ENCODE assay signal across 13 cellular contexts in the genomic region with DNA sequence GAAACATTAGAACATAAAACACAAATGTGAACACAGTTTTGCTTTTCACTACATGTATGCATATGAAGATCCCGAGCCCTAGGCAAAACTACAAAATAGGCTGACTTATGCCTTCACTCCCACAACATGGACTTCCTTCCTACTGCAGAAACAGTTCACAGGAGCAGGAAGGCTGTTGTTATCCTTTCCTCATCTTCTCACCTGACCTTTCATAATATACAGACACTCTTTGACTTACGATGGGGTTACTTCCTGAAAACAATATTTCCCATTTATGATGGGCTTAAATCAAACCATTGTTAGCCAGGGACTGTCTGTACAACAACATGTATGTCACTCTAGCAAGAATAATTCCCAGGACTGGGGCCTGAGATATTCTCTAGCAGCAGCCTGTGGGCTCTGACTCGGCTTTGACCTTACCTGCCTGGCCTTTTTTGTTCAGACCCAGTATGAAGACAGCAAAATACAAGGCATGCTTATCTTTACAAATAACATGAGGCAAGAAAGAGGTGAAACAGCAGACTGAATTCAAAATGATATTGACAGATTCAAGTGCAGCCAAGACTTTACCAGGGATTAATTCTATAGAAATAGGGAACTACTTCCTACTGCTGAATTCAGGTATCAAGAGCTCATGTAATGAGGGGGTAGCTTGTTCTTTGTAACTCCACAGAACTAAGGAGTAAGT. TPM values are rescaled to one million over a fixed set of nuclear protein-coding genes. Genes with fewer than 3 reads are reported as not detected.
DNase-seq lines count a peak whose midpoint lies in the region; ATAC-seq and TF ChIP-seq lines count a peak whose summit lies in the region.
"Had no signal": no experiment of that assay in that cellular context is flagged by ENCODE, and none has a peak within 500 bp of the region (broad histone marks: within the 10 kb centered on the region; RNA-seq: fewer than 3 reads in every experiment).

No MANE protein-coding gene starts in this region.

- WGBS in mesenchymal stem cell, result 95% methylated on average over 3 of the region's 3 CpGs

- no peak overlapping the region for H2BK15ac ChIP-seq in mesenchymal stem cell (ENCODE audit: low read depth, poor library complexity, severe bottlenecking)

- H3K36me3 ChIP-seq in left ventricle myocardium inferior (peaks cover 10% of the 10 kb centered on the region), ascending aorta (peaks cover 3 to 9% of the 10 kb centered on the region in 2 donors), mesenchymal stem cell (ENCODE audit: control insufficient read depth in 1 of 2, insufficient read depth in 2 of 2, low read depth in 1 of 2, low read length in 2 of 2) (peaks cover 0 to 8% of the 10 kb centered on the region in 2 experiments), upper lobe of right lung (peaks cover 9% of the 10 kb centered on the region)

- H3K9me3 ChIP-seq in left ventricle myocardium inferior (replicated peaks) (no peaks in the 10 kb centered on the region), ascending aorta (no peaks in the 10 kb centered on the region), mesenchymal stem cell (ENCODE audit: control insufficient read depth, low read length) (no peaks in the 10 kb centered on the region), upper lobe of right lung (no peaks in the 10 kb centered on the region)
- H3K9me3 ChIP-seq: stomach had no signal

- no peak overlapping the region for H3K14ac ChIP-seq in mesenchymal stem cell (ENCODE audit: low read length in 2 of 2)

- H3K4me2 ChIP-seq in mesenchymal stem cell (ENCODE audit: low read length, poor library complexity, severe bottlenecking), result no peak overlapping the region

- H3K4me3 ChIP-seq in left ventricle myocardium inferior, result no peak overlapping the region
- no peak overlapping the region for H3K4me3 ChIP-seq in ascending aorta
- H3K4me3 ChIP-seq in mesenchymal stem cell (ENCODE audit: insufficient read depth in 1 of 2, low read depth in 1 of 2, low read length in 2 of 2), result no peak overlapping the region
- no peak overlapping the region for H3K4me3 ChIP-seq in upper lobe of right lung
- H3K4me3 ChIP-seq: stomach had no signal

- no peak overlapping the region for H3K4me3 Mint-ChIP-seq in activated T-cell treated with anti-CD3 and anti-CD28 coated beads, Interleukin-2, amount 50 U/mL, for 4 hours
- H3K4me3 Mint-ChIP-seq: activated naive CD8-positive, alpha-beta T cell treated with anti-CD3 and anti-CD28 coated beads, Interleukin-2, amount 10 ng/mL, durations not matched to agents 7 days and 5 days had no signal

- no peaks in the 10 kb centered on the region for H3K9me3 Mint-ChIP-seq in activated T-cell treated with anti-CD3 and anti-CD28 coated beads, Interleukin-2, amount 50 U/mL, for 4 hours
- H3K9me3 Mint-ChIP-seq: activated naive CD8-positive, alpha-beta T cell treated with anti-CD3 and anti-CD28 coated beads, Interleukin-2, amount 10 ng/mL, durations not matched to agents 7 days and 5 days had no signal

- no peaks in the 10 kb centered on the region for H3K27me3 ChIP-seq in left ventricle myocardium inferior (ENCODE audit: low read depth)
- no peaks in the 10 kb centered on the region for H3K27me3 ChIP-seq in ascending aorta
- H3K27me3 ChIP-seq in mesenchymal stem cell (ENCODE audit: control insufficient read depth in 1 of 2, insufficient read depth in 1 of 2, low read length in 2 of 2), result no peaks in the 10 kb centered on the region
- H3K27me3 ChIP-seq in upper lobe of right lung, result no peaks in the 10 kb centered on the region
- H3K27me3 ChIP-seq: stomach had no signal

- no peak overlapping the region for H2BK120ac ChIP-seq in mesenchymal stem cell (ENCODE audit: low read depth, low read length)

- H3K18ac ChIP-seq in mesenchymal stem cell (ENCODE audit: low read depth in 1 of 2, low read length in 2 of 2), result no peak overlapping the region

- peaks cover 11% of the 10 kb centered on the region for H3K79me1 ChIP-seq in mesenchymal stem cell (replicated peaks; ENCODE audit: low read length, poor library complexity, severe bottlenecking)

- TF ChIP-seq CTCF in left ventricle myocardium inferior (IDR thresholded peaks at IDR 0.05; ENCODE audit: borderline replicate concordance) (no peak), ascending aorta (IDR thresholded peaks at IDR 0.05) (no peak), upper lobe of right lung (IDR thresholded peaks at IDR 0.05) (no peak)

- H2AFZ ChIP-seq in mesenchymal stem cell (ENCODE audit: low read depth, low read length), result no peak overlapping the region

- no peak overlapping the region for H2BK12ac ChIP-seq in mesenchymal stem cell (ENCODE audit: low read length in 2 of 2)

- H4K8ac ChIP-seq in mesenchymal stem cell (ENCODE audit: low read length), result no peak overlapping the region

- peak overlapping the region; percentile 63 for H3K27ac ChIP-seq in left ventricle myocardium inferior (replicated peaks)
- H3K27ac ChIP-seq in ascending aorta, result peak overlapping the region; percentile 26 to 46
- peak overlapping the region; percentile 18 for H3K27ac ChIP-seq in mesenchymal stem cell (ENCODE audit: low read length, poor library complexity, severe bottlenecking)
- peak overlapping the region; percentile 34 for H3K27ac ChIP-seq in upper lobe of right lung
- H3K27ac ChIP-seq: stomach had no signal

- H3K4me1 ChIP-seq in left ventricle myocardium inferior, result peaks cover 59% of the 10 kb centered on the region
- peaks cover 0 to 23% of the 10 kb centered on the region in 2 donors for H3K4me1 ChIP-seq in ascending aorta
- peaks cover 6% of the 10 kb centered on the region for H3K4me1 ChIP-seq in mesenchymal stem cell (ENCODE audit: control insufficient read depth, insufficient read depth, low read depth, low read length)
- peaks cover 20% of the 10 kb centered on the region for H3K4me1 ChIP-seq in upper lobe of right lung

- ATAC-seq in left cardiac atrium (no peak), upper lobe of right lung (no peak), GM21526 (IDR thresholded peaks at IDR 0.05; ENCODE audit: low FRiP score, unreplicated experiment) (no peak), HG03457 (IDR thresholded peaks at IDR 0.05; ENCODE audit: unreplicated experiment) (no peak)
- no peak for ATAC-seq in activated T-cell treated with anti-CD3 and anti-CD28 coated beads, Interleukin-2, amount 50 U/mL, for 4 hours

- DNase-seq in left ventricle myocardium inferior (no peak), left cardiac atrium (no peak), ascending aorta (ENCODE audit: low spot score in 2 of 2) (no peak), mesenchymal stem cell (no peak), upper lobe of right lung (no peak)
- no peak for DNase-seq in activated T-cell treated with anti-CD3 and anti-CD28 coated beads, Interleukin-2, amount 50 U/mL, for 4 hours
- DNase-seq: activated CD4-positive, alpha-beta T cell treated with anti-CD3 and anti-CD28 coated beads, Interleukin-2, amount 50 U/mL, for 48 hours; activated naive CD8-positive, alpha-beta T cell treated with anti-CD3 and anti-CD28 coated beads, Interleukin-2, amount 10 ng/mL, durations not matched to agents 7 days and 5 days; NCI-H1436; NCI-H526 treated with DMSO at 0.1 percent for 48 hours; stomach had no signal

- no peak overlapping the region for H3K4ac ChIP-seq in mesenchymal stem cell (ENCODE audit: low read depth in 1 of 2, low read length in 2 of 2)

- H2AK5ac ChIP-seq in mesenchymal stem cell (ENCODE audit: low read length, severe bottlenecking), result no peak overlapping the region

- no peak overlapping the region for H4K91ac ChIP-seq in mesenchymal stem cell (ENCODE audit: low read length)

- intact Hi-C loops in left ventricle myocardium inferior (cut with micrococcal nuclease) (loop anchor here (10.0 kb wide), 1 partner anchor 277 kb away; no protein-coding TSS in a partner anchor), left cardiac atrium (cut with DNase I) (no loop called here), ascending aorta (cut with DNase I) (no loop called here), upper lobe of right lung (cut with DNase I) (loop anchor here (10.0 kb wide), 1 partner anchor 167 kb away; no protein-coding TSS in a partner anchor)

- no peak overlapping the region for H3K9ac ChIP-seq in mesenchymal stem cell (ENCODE audit: low read length)

- no peaks in the 10 kb centered on the region for H3K27me3 Mint-ChIP-seq in activated T-cell treated with anti-CD3 and anti-CD28 coated beads, Interleukin-2, amount 50 U/mL, for 4 hours (ENCODE audit: low read depth)
- H3K27me3 Mint-ChIP-seq: activated naive CD8-positive, alpha-beta T cell treated with anti-CD3 and anti-CD28 coated beads, Interleukin-2, amount 10 ng/mL, durations not matched to agents 7 days and 5 days had no signal

- no peak overlapping the region for H3K23ac ChIP-seq in mesenchymal stem cell (ENCODE audit: low read length in 2 of 2)

- no peak overlapping the region for H2BK5ac ChIP-seq in mesenchymal stem cell (ENCODE audit: low read depth, low read length, poor library complexity, severe bottlenecking)

- peaks cover 9% of the 10 kb centered on the region for H3K36me3 Mint-ChIP-seq in activated T-cell treated with anti-CD3 and anti-CD28 coated beads, Interleukin-2, amount 50 U/mL, for 4 hours (ENCODE audit: insufficient read depth)

- H3K4me1 Mint-ChIP-seq in activated T-cell treated with anti-CD3 and anti-CD28 coated beads, Interleukin-2, amount 50 U/mL, for 4 hours (ENCODE audit: low read depth), result peaks cover 7% of the 10 kb centered on the region

RNA-seq across cellular contexts. Expression of a gene that starts 51.8 kb away (rescaled TPM):
- total RNA-seq in left ventricle myocardium inferior (45.5 TPM), left cardiac atrium (100 to 1,000 TPM; 106 to 112 TPM), ascending aorta (407 TPM), upper lobe of right lung (284 TPM)
- polyA plus RNA-seq in mesenchymal stem cell (2013, experiment 1 of 2), result 288 TPM
- 288 TPM for polyA plus RNA-seq in mesenchymal stem cell (2013, experiment 2 of 2)
- 1 to 10 TPM; 4.8 to 6.2 (median 6.1) TPM for total RNA-seq in activated T-cell treated with anti-CD3 and anti-CD28 coated beads, Interleukin-2, amount 50 U/mL, for 4 hours

Comparison
In these comparisons a context has a peak if more than half of its experiments do, and no peak if none do; other contexts are left out.
1. intact Hi-C loops: an anchor here in left ventricle myocardium inferior (10.0 kb wide) and upper lobe of right lung (10.0 kb wide); none called in left cardiac atrium and ascending aorta.